ENCODE assay signal across 29 cellular contexts in genomic region chr1:241316372-241316771, GRCh38. TPM values are rescaled to one million over a fixed set of nuclear protein-coding genes. Genes with fewer than 3 reads are reported as not detected.
"Had no signal": no experiment of that assay in that cellular context is flagged by ENCODE, and none has a peak within 500 bp of the region (broad histone marks: within the 10 kb centered on the region; RNA-seq: fewer than 3 reads in every experiment).

No MANE protein-coding gene starts in this region.

- H3K27ac ChIP-seq: colonic mucosa, epithelial cell of prostate, esophagus squamous epithelium, gastrocnemius medialis, heart right ventricle, left lung, lower lobe of right lung had no signal

- H3K9me3 ChIP-seq: colonic mucosa, esophagus squamous epithelium, gastrocnemius medialis, left lung, lower lobe of right lung, mucosa of descending colon had no signal

- H3K36me3 ChIP-seq: colonic mucosa, esophagus squamous epithelium, gastrocnemius medialis, heart right ventricle, left lung, lower lobe of right lung had no signal

- DNase-seq: colonic mucosa; cortex of kidney; effector CD8-positive, alpha-beta T cell; effector memory CD8-positive, alpha-beta T cell; endodermal cell; erythroblast; esophagus squamous epithelium; foreskin fibroblast; foreskin melanocyte; gastrocnemius medialis; glutamatergic neuron; head of caudate nucleus; heart right ventricle; hippocampal formation; left cardiac atrium; left lung; left ventricle myocardium superior; lower lobe of right lung; mesenchymal stem cell; mucosa of descending colon; naive B cell had no signal

- ATAC-seq: effector memory CD8-positive, alpha-beta T cell; esophagus mucosa; gastrocnemius medialis; heart right ventricle; left cardiac atrium; left lung; left ventricle myocardium superior; lower lobe of right lung; mucosa of descending colon had no signal

- H3K4me1 ChIP-seq: colonic mucosa, esophagus squamous epithelium, gastrocnemius medialis, heart right ventricle, left lung, lower lobe of right lung had no signal

- H3K27me3 ChIP-seq: colonic mucosa, esophagus squamous epithelium, gastrocnemius medialis, heart right ventricle, left lung had no signal

- FAIRE-seq: endometrium, islet of Langerhans, keratinocyte had no signal

- H3K4me3 ChIP-seq: colonic mucosa, esophagus squamous epithelium, gastrocnemius medialis, heart right ventricle, left lung, lower lobe of right lung, mucosa of descending colon had no signal

RNA-seq across cellular contexts. Expression of gene RGS7, which starts 40.6 kb away (rescaled TPM):
- total RNA-seq: esophagus mucosa, esophagus squamous epithelium, gastrocnemius medialis, heart right ventricle, left cardiac atrium, left lung, left ventricle myocardium superior, lower leg skin, mesenteric fat pad, myocyte had no signal
- polyA plus RNA-seq: heart right ventricle, keratinocyte had no signal
